Comparison of ENCODE assay signal across 11 cellular contexts in the genomic region with DNA sequence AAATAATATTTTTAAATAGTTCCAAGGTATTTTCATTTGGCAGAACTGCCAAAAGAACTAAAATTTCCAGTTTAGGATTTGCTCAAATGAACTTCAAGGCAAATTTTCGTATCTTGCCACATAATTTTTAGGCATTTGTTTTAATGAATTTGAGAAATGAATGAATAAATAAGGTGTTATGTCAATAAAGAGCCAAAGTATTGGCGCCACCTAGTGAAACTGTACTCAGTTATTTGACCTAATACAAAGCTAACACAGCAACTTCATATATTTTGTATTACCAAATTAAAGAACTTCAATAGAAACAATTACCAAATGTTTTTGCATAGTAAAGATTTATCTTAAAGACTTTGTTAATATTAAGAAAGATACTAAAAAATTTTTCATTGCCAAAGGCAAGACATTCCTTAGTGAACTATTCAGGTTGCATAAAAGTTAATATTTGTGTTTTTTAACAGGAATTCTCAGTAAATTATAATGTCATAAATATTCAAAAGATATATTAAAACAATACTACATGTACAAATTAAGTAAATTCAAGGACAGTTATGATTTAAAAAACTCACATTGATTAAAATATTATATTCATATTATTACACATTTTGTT. TPM values are rescaled to one million over a fixed set of nuclear protein-coding genes. Genes with fewer than 3 reads are reported as not detected.
DNase-seq lines count a peak whose midpoint lies in the region; ATAC-seq and TF ChIP-seq lines count a peak whose summit lies in the region.
"Had no signal": no experiment of that assay in that cellular context is flagged by ENCODE, and none has a peak within 500 bp of the region (broad histone marks: within the 10 kb centered on the region; RNA-seq: fewer than 3 reads in every experiment).

No MANE protein-coding gene starts in this region.

- no peak overlapping the region for H3K4me3 Mint-ChIP-seq in osteocyte (ENCODE audit: unreplicated experiment)
- H3K4me3 Mint-ChIP-seq: central memory CD8-positive, alpha-beta T cell had no signal

- peak; percentile 38 for DNase-seq in NCI-H748 (lab: John Stamatoyannopoulos, UW; ENCODE audit: unreplicated experiment)
- DNase-seq in NCI-H748 treated with DMSO at 0.1 percent for 48 hours (lab: John Stamatoyannopoulos, UW): no peak
- DNase-seq in M059J (ENCODE audit: low read depth): peak; percentile 9
- DNase-seq in dermis microvascular lymphatic vessel endothelial cell (ENCODE audit: low read depth in 2 of 2): peak; percentile 3 to 32
- DNase-seq in osteocyte (ENCODE audit: extremely low spot score, unreplicated experiment): no peak
- DNase-seq in stimulated activated naive CD4-positive, alpha-beta T cell (lab: John Stamatoyannopoulos, UW): no peak
- no peak for DNase-seq in hypothalamus (lab: John Stamatoyannopoulos, UW)
- DNase-seq: DMS79 treated with DMSO at 0.1 percent for 48 hours, upper lobe of left lung had no signal

- no peak for ATAC-seq in HG02852 (IDR thresholded peaks at IDR 0.05; ENCODE audit: unreplicated experiment)

- TF ChIP-seq CTCF in osteocyte (IDR thresholded peaks at IDR 0.05): peak; percentile 64

- H3K27ac Mint-ChIP-seq in osteocyte (ENCODE audit: unreplicated experiment): no peak overlapping the region

- peaks cover 10% of the 10 kb centered on the region for H3K9me3 Mint-ChIP-seq in osteocyte (ENCODE audit: unreplicated experiment)

- H3K4me1 Mint-ChIP-seq in osteocyte (ENCODE audit: unreplicated experiment): no peaks in the 10 kb centered on the region
- H3K4me1 Mint-ChIP-seq: central memory CD8-positive, alpha-beta T cell had no signal

- H3K36me3 Mint-ChIP-seq in osteocyte (ENCODE audit: unreplicated experiment): no peaks in the 10 kb centered on the region

- peaks cover 30% of the 10 kb centered on the region for H3K27me3 Mint-ChIP-seq in osteocyte (ENCODE audit: unreplicated experiment)

RNA-seq across cellular contexts. Expression of a gene that starts 50.3 kb away (rescaled TPM):
- not detected in 2 replicates for total RNA-seq in M059J (2014; rRNA removed; shearing (Covaris generic))
- total RNA-seq in dermis microvascular lymphatic vessel endothelial cell (0.13 TPM in 1 of 2 replicates, not detected in the other), osteocyte (not detected in 2 replicates)

Comparison
In these comparisons a context has a peak if more than half of its experiments do, and no peak if none do; other contexts are left out.
1. DNase-seq: peak in NCI-H748 (single experiment), M059J (single experiment) and dermis microvascular lymphatic vessel endothelial cell (2 of 2); none in NCI-H748 treated with DMSO at 0.1 percent for 48 hours (single experiment), osteocyte (single experiment), stimulated activated naive CD4-positive, alpha-beta T cell (0 of 6) and hypothalamus (0 of 51).